ENCODE assay signal across 3 cellular contexts in genomic region chr19:2735374-2735773, GRCh38.
TF ChIP-seq lines count a peak whose summit lies in the region.

No MANE protein-coding gene starts in this region.

TF ChIP-seq in SK-N-SH treated with all-trans-retinoic acid at 6 μM for 48 hours, 23 proteins besides CTCF, POLR2A, EP300 and RAD21:
- TF ChIP-seq CSRNP3 (CRISPR knock-in tag; IDR thresholded peaks at IDR 0.05) (no peak), ZNF70 (CRISPR knock-in tag; IDR thresholded peaks at IDR 0.05) (peak; percentile 58; the same call in 1 of the 2 replicates)

TF ChIP-seq in SK-N-SH, 30 proteins besides CTCF, POLR2A, EP300 and RAD21 (continued from another document):
- TF ChIP-seq MAX (IDR thresholded peaks at IDR 0.05; ENCODE audit: low read depth) (no peak), CHD2 (IDR thresholded peaks at IDR 0.05; ENCODE audit: low read length, partially characterized antibody) (no peak), PBX3 (IDR thresholded peaks at IDR 0.05) (no peak), RXRA (IDR thresholded peaks at IDR 0.05; ENCODE audit: borderline replicate concordance, low read depth) (no peak), REST (IDR thresholded peaks at IDR 0.05; ENCODE audit: low read depth, low read length) (no peak), USF1 (IDR thresholded peaks at IDR 0.05; ENCODE audit: borderline replicate concordance, low read depth) (no peak), TCF12 (IDR thresholded peaks at IDR 0.05) (no peak), TEAD4 (IDR thresholded peaks at IDR 0.05; ENCODE audit: borderline replicate concordance, insufficient read depth) (no peak), RCOR1 (IDR thresholded peaks at IDR 0.05; ENCODE audit: low read length) (no peak), POLR2AphosphoS5 (IDR thresholded peaks at IDR 0.05; ENCODE audit: low read depth, low read length) (no peak), ZBTB33 (IDR thresholded peaks at IDR 0.05; ENCODE audit: borderline replicate concordance, low read depth) (no peak), ELF1 (IDR thresholded peaks at IDR 0.05) (no peak), SIN3A (IDR thresholded peaks at IDR 0.05; ENCODE audit: borderline replicate concordance, low read depth, low read length) (no peak)

TF ChIP-seq in HEK293, 187 proteins besides CTCF, POLR2A, EP300 and RAD21 (continued from another document):
- TF ChIP-seq ZNF26 (tag by site-specific recombination; IDR thresholded peaks at IDR 0.05) (no peak), PRDM4 (tag by site-specific recombination; IDR thresholded peaks at IDR 0.05) (no peak), BCL11A (tag by site-specific recombination; IDR thresholded peaks at IDR 0.05; ENCODE audit: low read depth) (no peak), ZBTB17 (tag by site-specific recombination; IDR thresholded peaks at IDR 0.05) (no peak)
